8 cellular contexts compared by ENCODE assay signal in genomic region chr1:36084502-36085115, GRCh38. TPM values are rescaled to one million over a fixed set of nuclear protein-coding genes. Genes with fewer than 3 reads are reported as not detected.
DNase-seq lines count a peak whose midpoint lies in the region; ATAC-seq and TF ChIP-seq lines count a peak whose summit lies in the region.

No MANE protein-coding gene starts in this region.

- TF ChIP-seq EP300 in suprapubic skin (IDR thresholded peaks at IDR 0.05), result no peak

- TF ChIP-seq POLR2A in body of pancreas (IDR thresholded peaks at IDR 0.05), result peak in 2 of 3 donors; percentile 29 to 53
- TF ChIP-seq POLR2A in suprapubic skin (IDR thresholded peaks at IDR 0.05), result no peak

- TF ChIP-seq RAD21 in liver (IDR thresholded peaks at IDR 0.05), result no peak

- H3K4me1 ChIP-seq in body of pancreas, result peaks cover 25% of the 10 kb centered on the region
- H3K4me1 ChIP-seq in liver (ENCODE audit: control insufficient read depth in 4 of 4, insufficient read depth in 4 of 4, low read length in 3 of 4), result peaks cover 4 to 9% (median 6%) of the 10 kb centered on the region in 4 donors
- H3K4me1 ChIP-seq in suprapubic skin, result peaks cover 25% of the 10 kb centered on the region

- 7 to 26% methylated on average over 9 to 19 of the region's 19 CpGs for WGBS in body of pancreas, 2 donors
- WGBS in liver, result 49% methylated on average over 19 of the region's 19 CpGs
- WGBS in suprapubic skin, result 59% methylated on average over 19 of the region's 19 CpGs

- H3K36me3 ChIP-seq in body of pancreas (replicated peaks in 1 of 2; ENCODE audit: insufficient read depth in 1 of 2, low read depth in 2 of 2), result no peaks in the 10 kb centered on the region
- H3K36me3 ChIP-seq in liver (ENCODE audit: control insufficient read depth in 4 of 4, insufficient read depth in 3 of 4, low read depth in 1 of 4, low read length in 3 of 4), result no peaks in the 10 kb centered on the region
- H3K36me3 ChIP-seq in suprapubic skin, result no peaks in the 10 kb centered on the region

- DNase-seq in NCI-H2107 treated with DMSO at 0.1 percent for 48 hours (lab: John Stamatoyannopoulos, UW; ENCODE audit: unreplicated experiment), result peak; percentile 30
- DNase-seq in NCI-H2107 (lab: John Stamatoyannopoulos, UW), result no peak
- peak; percentile 41 to 62 (median 55) for DNase-seq in body of pancreas
- DNase-seq in suprapubic skin (ENCODE audit: low spot score in 2 of 2), result no peak
- no peak for DNase-seq in HK-2 (ENCODE audit: unreplicated experiment)
- no peak for DNase-seq in activated naive CD4-positive, alpha-beta T cell treated with anti-CD3 and anti-CD28 coated beads, Interleukin-2, amount 50 U/mL, for 16 hours

- H3K27me3 ChIP-seq in body of pancreas (no peaks in the 10 kb centered on the region), liver (ENCODE audit: control insufficient read depth in 4 of 4, insufficient read depth in 4 of 4, low read length in 3 of 4) (no peaks in the 10 kb centered on the region), suprapubic skin (no peaks in the 10 kb centered on the region)

- H3K4me3 ChIP-seq in body of pancreas (peak overlapping the region; percentile 27 to 38), liver (ENCODE audit: low read depth in 1 of 3, low read length in 3 of 3) (peak overlapping the region in 2 of 3 donors; percentile 20 to 47), suprapubic skin (peak overlapping the region; percentile 59)

- intact Hi-C loops in body of pancreas (cut with DNase I), result no loop called here

- ATAC-seq in body of pancreas, result peak; percentile 15
- ATAC-seq in GM21423 (IDR thresholded peaks at IDR 0.05; ENCODE audit: unreplicated experiment), result no peak

- TF ChIP-seq CTCF in body of pancreas (IDR thresholded peaks at IDR 0.05) (peak in 4 of 7 experiments; percentile 19 to 34 (median 32)), liver (IDR thresholded peaks at IDR 0.05; ENCODE audit: low read depth, low read length, missing input control) (no peak), suprapubic skin (IDR thresholded peaks at IDR 0.05) (no peak)

- no peak overlapping the region for H3K9ac ChIP-seq in liver (ENCODE audit: low read depth in 1 of 2, low read length in 2 of 2)

- H3K9me3 ChIP-seq in body of pancreas (no peaks in the 10 kb centered on the region), liver (ENCODE audit: control insufficient read depth in 4 of 4, low read length in 3 of 4) (no peaks in the 10 kb centered on the region), suprapubic skin (no peaks in the 10 kb centered on the region)

- H3K27ac ChIP-seq in body of pancreas (peak overlapping the region; percentile 30 to 76 (median 69)), liver (ENCODE audit: low read depth in 1 of 2, low read length in 2 of 2) (no peak overlapping the region), suprapubic skin (no peak overlapping the region)

TF ChIP-seq in liver, 16 proteins besides CTCF, POLR2A, EP300 and RAD21:
- no peak for TF ChIP-seq ATF3 (IDR thresholded peaks at IDR 0.05)
TF ChIP-seq in liver: peak in this region for 0.

RNA-seq across cellular contexts. Expression of gene TEKT2, which starts 0.7 kb away (rescaled TPM):
- total RNA-seq in body of pancreas (1 to 10 TPM; 1.3 to 1.6 TPM), liver (under 1 TPM; 0.14 to 0.17 TPM), suprapubic skin (under 1 TPM in 1 of 4 donors, not detected in 3; 0.38 TPM)
- not detected for polyA plus RNA-seq in liver

RNA-seq across cellular contexts. Expression of gene ADPRS, which starts 4.1 kb away (rescaled TPM):
- 10 to 100 TPM; 16.2 to 25.2 TPM for total RNA-seq in body of pancreas
- total RNA-seq in liver, result 10 to 100 TPM; 10.4 to 11.7 TPM
- polyA plus RNA-seq in liver, result 10 to 100 TPM in 1 of 2 donors, 1 to 10 TPM in 1; 9.4 to 13.1 TPM
- total RNA-seq in suprapubic skin, result 10 to 100 TPM; 40.5 to 68.5 (median 51.9) TPM

RNA-seq across cellular contexts. Expression of gene COL8A2, which starts 40.4 kb away (rescaled TPM):
- total RNA-seq in body of pancreas (1 to 10 TPM; 1.3 to 1.6 TPM), liver (under 1 TPM; 0.33 to 0.37 TPM), suprapubic skin (1 to 10 TPM; 4.9 to 5.6 (median 5.2) TPM)
- polyA plus RNA-seq in liver, result under 1 TPM; 0.04 to 0.47 TPM

Comparison
In these comparisons a context has a peak if more than half of its experiments do, and no peak if none do; other contexts are left out.
1. DNase-seq: peak in NCI-H2107 treated with DMSO at 0.1 percent for 48 hours (single experiment) and body of pancreas (4 of 4); none in NCI-H2107 (single experiment), suprapubic skin (0 of 2), HK-2 (single experiment) and activated naive CD4-positive, alpha-beta T cell treated with anti-CD3 and anti-CD28 coated beads, Interleukin-2, amount 50 U/mL, for 16 hours (single experiment).
2. H3K27ac ChIP-seq: peak in body of pancreas (4 of 4); none in liver (0 of 2) and suprapubic skin (single experiment).
3. CTCF ChIP-seq: peak in body of pancreas (4 of 7); none in liver (single experiment) and suprapubic skin (0 of 2).
4. POLR2A ChIP-seq: peak in body of pancreas (2 of 3); none in suprapubic skin (0 of 2).
5. Peak in every context shown above with its lines, with median percentiles within 50 percentile points of each other: H3K4me3 ChIP-seq.